In the genomic region with DNA sequence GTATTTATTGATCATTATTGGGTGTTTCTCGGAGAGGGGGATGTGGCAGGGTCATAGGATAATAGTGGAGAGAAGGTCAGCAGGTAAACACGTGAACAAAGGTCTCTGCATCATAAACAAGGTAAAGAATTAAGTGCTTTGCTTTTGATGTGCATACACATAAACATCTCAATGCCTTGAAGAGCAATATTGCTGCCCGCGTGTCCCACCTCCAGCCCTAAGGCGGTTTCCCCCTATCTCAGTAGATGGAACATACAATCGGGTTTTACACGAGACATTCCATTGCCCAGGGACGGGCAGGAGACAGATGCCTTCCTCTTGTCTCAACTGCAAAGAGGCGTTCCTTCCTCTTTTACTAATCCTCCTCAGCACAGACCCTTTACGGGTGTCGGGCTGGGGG, we compare ENCODE assay signal across 1 cellular context. TPM values are rescaled to one million over a fixed set of nuclear protein-coding genes. Genes with fewer than 3 reads are reported as not detected.
"Had no signal": no experiment of that assay in that cellular context is flagged by ENCODE, and none has a peak within 500 bp of the region (broad histone marks: within the 10 kb centered on the region; RNA-seq: fewer than 3 reads in every experiment).

No MANE protein-coding gene starts in this region.

RNA-seq across cellular contexts. Expression of gene MAP4K1, which starts 13.5 kb away (rescaled TPM):
- total RNA-seq: bronchial epithelial cell had no signal
